ENCODE assay signal across 8 cellular contexts in genomic region chr11:95066721-95067041, GRCh38. TPM values are rescaled to one million over a fixed set of nuclear protein-coding genes. Genes with fewer than 3 reads are reported as not detected.
DNase-seq lines count a peak whose midpoint lies in the region; ATAC-seq and TF ChIP-seq lines count a peak whose summit lies in the region.

A gene with protein sequence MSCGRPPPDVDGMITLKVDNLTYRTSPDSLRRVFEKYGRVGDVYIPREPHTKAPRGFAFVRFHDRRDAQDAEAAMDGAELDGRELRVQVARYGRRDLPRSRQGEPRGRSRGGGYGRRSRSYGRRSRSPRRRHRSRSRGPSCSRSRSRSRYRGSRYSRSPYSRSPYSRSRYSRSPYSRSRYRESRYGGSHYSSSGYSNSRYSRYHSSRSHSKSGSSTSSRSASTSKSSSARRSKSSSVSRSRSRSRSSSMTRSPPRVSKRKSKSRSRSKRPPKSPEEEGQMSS (plus strand): TSS chr11:95066919. CDS start chr11:95067227, 308 bp downstream.

- CTCF ChIA-PET in activated CD4-positive, alpha-beta memory T cell treated with anti-CD3 and anti-CD28 coated beads for 36 hours (lab: Charles Lee): interaction anchor here (0.6 to 8.2 kb wide), 14 partner anchors 8 to 1325 kb away, joined by 3 to 220 read pairs (median 4); partner anchors contain the start of genes C11orf54, ENDOD1 and SESN3

- H3K4me1 Mint-ChIP-seq in activated CD4-positive, alpha-beta memory T cell treated with anti-CD3 and anti-CD28 coated beads for 36 hours (ENCODE audit: low read depth): peaks cover 24% of the 10 kb centered on the region

- H3K9me3 ChIP-seq in heart left ventricle: no peaks in the 10 kb centered on the region

- POLR2A ChIA-PET in activated CD4-positive, alpha-beta memory T cell treated with anti-CD3 and anti-CD28 coated beads for 36 hours (lab: Charles Lee): interaction anchor here (0.7 to 4.6 kb wide), 14 partner anchors 10 to 1323 kb away, joined by 3 to 59 read pairs (median 6); partner anchors contain the start of genes CCDC82, CEP57, CWC15 and ENDOD1

- H3K27me3 Mint-ChIP-seq in activated CD4-positive, alpha-beta memory T cell treated with anti-CD3 and anti-CD28 coated beads for 36 hours: no peaks in the 10 kb centered on the region

- in situ Hi-C loops in Caki2 (cut with HindIII; ENCODE audit: low pct_unique_long_range_greater_than_20kb, low sequenced_read_pairs): no loop called here

- peaks cover 10% of the 10 kb centered on the region for H3K36me3 Mint-ChIP-seq in activated CD4-positive, alpha-beta memory T cell treated with anti-CD3 and anti-CD28 coated beads for 36 hours

- H3K27me3 ChIP-seq in heart left ventricle: no peaks in the 10 kb centered on the region

- 0 to 1% (median 0%) methylated on average over 4 of the region's 4 CpGs for WGBS in heart left ventricle, 4 donors

- TF ChIP-seq POLR2A in heart left ventricle (IDR thresholded peaks at IDR 0.05): no peak

- peak within 1 kb of the TSS; percentile 93 to 99 (median 96) for H3K27ac ChIP-seq in heart left ventricle

- H3K9me3 Mint-ChIP-seq in activated CD4-positive, alpha-beta memory T cell treated with anti-CD3 and anti-CD28 coated beads for 36 hours: no peaks in the 10 kb centered on the region

- intact Hi-C loops in activated CD4-positive, alpha-beta memory T cell treated with anti-CD3 and anti-CD28 coated beads for 36 hours (cut with micrococcal nuclease): loop anchor here (5.0 to 10.0 kb wide), 4 partner anchors 186 to 1328 kb away; partner anchors contain the start of genes ANKRD49, JRKL and MRE11
- intact Hi-C loops in heart left ventricle (cut with DNase I): loop anchor here in 8 of 10 donors (2.0 to 10.0 kb wide), 12 partner anchors 66 to 701 kb away; partner anchors contain the start of genes CWC15 (in 4 of the 8), KDM4D (in 4 of the 8) and SESN3 (in 2 of the 8)

- peak within 1 kb of the TSS; percentile 97 for H3K27ac Mint-ChIP-seq in activated CD4-positive, alpha-beta memory T cell treated with anti-CD3 and anti-CD28 coated beads for 36 hours

- DNase-seq in Caki2 (ENCODE audit: low read depth): no peak
- DNase-seq in GM20000 (ENCODE audit: low spot score): peak; percentile 28
- no peak for DNase-seq in activated CD4-positive, alpha-beta memory T cell treated with anti-CD3 and anti-CD28 coated beads for 36 hours
- DNase-seq in heart left ventricle: no peak
- DNase-seq in retinal pigment epithelial cell (ENCODE audit: low read depth): no peak
- no peak for DNase-seq in GM03348 (ENCODE audit: low spot score)
- no peak for DNase-seq in NCI-H1694 (lab: John Stamatoyannopoulos, UW)

- H3K4me1 ChIP-seq in heart left ventricle: peaks cover 3 to 24% (median 13%) of the 10 kb centered on the region in 12 donors

- peak within 1 kb of the TSS; percentile 87 for H3K4me3 Mint-ChIP-seq in activated CD4-positive, alpha-beta memory T cell treated with anti-CD3 and anti-CD28 coated beads for 36 hours

- peak within 1 kb of the TSS; percentile 62 to 92 (median 78) for H3K4me3 ChIP-seq in heart left ventricle
- H3K4me3 ChIP-seq in retinal pigment epithelial cell (ENCODE audit: low read length): peak within 1 kb of the TSS; percentile 59

- ATAC-seq in HG03571 (IDR thresholded peaks at IDR 0.05; ENCODE audit: unreplicated experiment) (peak; percentile 20), heart left ventricle (no peak)

- peaks cover 0 to 6% (median 0%) of the 10 kb centered on the region in 9 donors for H3K36me3 ChIP-seq in heart left ventricle

- TF ChIP-seq CTCF in GM20000 (IDR thresholded peaks at IDR 0.05; ENCODE audit: extremely low read depth, missing control alignments) (no peak), heart left ventricle (IDR thresholded peaks at IDR 0.05) (no peak), retinal pigment epithelial cell (conservative IDR thresholded peaks at IDR 0.05; ENCODE audit: low read depth, low read length) (no peak)

RNA-seq across cellular contexts. Expression of the gene that starts here (rescaled TPM):
- total RNA-seq in Caki2 (2014; rRNA removed; shearing (Covaris generic); ENCODE audit: low replicate concordance): 7.6 and 12.6 TPM in 2 replicates
- total RNA-seq in activated CD4-positive, alpha-beta memory T cell treated with anti-CD3 and anti-CD28 coated beads for 36 hours: 10 to 100 TPM; 31.1 to 32.2 TPM
- 10 to 100 TPM; 20.0 to 26.5 (median 23.4) TPM for total RNA-seq in heart left ventricle
- polyA plus RNA-seq in heart left ventricle: 10 to 100 TPM; 20.0 to 22.1 TPM
